Comparison of ENCODE assay signal across 20 cellular contexts in the genomic region with DNA sequence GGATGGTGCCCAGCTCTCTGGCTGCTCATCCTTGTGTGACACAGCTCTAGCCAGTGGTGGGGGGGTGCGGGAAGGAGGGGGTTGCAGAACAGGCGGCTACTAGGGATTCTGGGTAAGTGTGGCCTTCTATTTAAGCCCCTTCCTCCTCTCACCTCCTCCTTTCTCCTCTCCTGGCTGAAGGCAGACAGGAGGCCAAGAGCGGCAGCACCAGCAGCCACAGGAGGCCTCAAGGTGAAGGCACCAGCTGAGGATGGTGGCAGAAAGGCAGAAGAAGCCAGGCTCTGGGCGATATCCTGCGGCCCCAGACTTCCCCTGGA.
"Had no signal": no experiment of that assay in that cellular context is flagged by ENCODE, and none has a peak within 500 bp of the region (broad histone marks: within the 10 kb centered on the region; RNA-seq: fewer than 3 reads in every experiment).

No MANE protein-coding gene starts in this region.

- H3K4me3 ChIP-seq: adrenal gland, ascending aorta, right lobe of liver, skin epidermis, thyroid gland, upper lobe of right lung had no signal

- H3K9me3 ChIP-seq: adrenal gland, right lobe of liver, thyroid gland, upper lobe of right lung had no signal

- H3K27me3 ChIP-seq: adrenal gland, ascending aorta, right lobe of liver, thyroid gland, upper lobe of right lung had no signal

- H3K4me1 ChIP-seq: adrenal gland, ascending aorta, right lobe of liver, thyroid gland, upper lobe of right lung had no signal

- H3K36me3 ChIP-seq: adrenal gland, ascending aorta, right lobe of liver, thyroid gland, upper lobe of right lung had no signal

- ATAC-seq: activated CD4-positive, alpha-beta T cell treated with anti-CD3 and anti-CD28 coated beads for 36 hours; activated T-cell treated with anti-CD3 and anti-CD28 coated beads, Interleukin-2, amount 50 U/mL, for 4 hours had no signal

- DNase-seq: activated B cell treated with CpG ODN at 0.5 μM for 24 hours; activated CD4-positive, alpha-beta T cell treated with anti-CD3 and anti-CD28 coated beads for 36 hours; activated CD4-positive, alpha-beta T cell treated with anti-CD3 and anti-CD28 coated beads, Interleukin-2, amount 50 U/mL, for 48 hours; activated CD8-positive, alpha-beta memory T cell treated with anti-CD3 and anti-CD28 coated beads, Interleukin-2, amount 50 U/mL, for 48 hours; activated naive CD4-positive, alpha-beta T cell; activated T-cell treated with anti-CD3 and anti-CD28 coated beads, Interleukin-2, amount 50 U/mL, for 4 hours; adrenal gland; effector memory CD4-positive, alpha-beta T cell; glutamatergic neuron; hippocampal formation; nephron progenitor cell; nucleus accumbens; right lobe of liver; stimulated activated CD4-positive, alpha-beta T cell treated with anti-CD3 and anti-CD28 coated beads, Interleukin-1b, Interleukin-23, amount 100 ng/mL, for 48 hours; substantia nigra; T-helper 9 cell; upper lobe of right lung had no signal
